Comparison of ENCODE assay signal across 22 cellular contexts in the genomic region with DNA sequence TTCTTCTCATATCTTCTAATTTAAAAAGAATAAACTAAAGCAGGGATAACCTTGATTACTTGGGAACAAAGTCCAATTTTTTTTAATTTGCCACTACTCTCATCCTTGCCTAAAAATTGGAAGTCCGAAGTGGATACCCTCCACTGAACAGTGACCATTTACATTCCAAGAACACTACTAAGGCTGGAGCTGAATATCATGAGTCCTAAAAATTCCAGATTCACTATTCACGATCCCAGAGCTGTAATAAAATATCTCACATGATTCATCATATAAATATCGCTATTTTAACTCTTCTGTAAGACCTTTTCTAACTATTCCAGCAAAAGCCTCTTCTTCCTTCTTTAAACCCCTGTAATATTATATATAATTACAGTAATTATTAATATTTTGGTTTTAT. TPM values are rescaled to one million over a fixed set of nuclear protein-coding genes. Genes with fewer than 3 reads are reported as not detected.
DNase-seq lines count a peak whose midpoint lies in the region; TF ChIP-seq lines count a peak whose summit lies in the region.
"Had no signal": no experiment of that assay in that cellular context is flagged by ENCODE, and none has a peak within 500 bp of the region (broad histone marks: within the 10 kb centered on the region; RNA-seq: fewer than 3 reads in every experiment).

No MANE protein-coding gene starts in this region.

- no peak overlapping the region for H3K27ac Mint-ChIP-seq in mesothelial cell of epicardium
- H3K27ac Mint-ChIP-seq: activated CD8-positive, alpha-beta T cell treated with anti-CD3 and anti-CD28 coated beads, Interleukin-2, amount 10 ng/mL, durations not matched to agents 7 days and 5 days; activated T-helper 2 cell treated with anti-CD3 and anti-CD28 coated beads, Interferon-gamma antibody, Interleukin-2, Interleukin-4, amounts not matched to agents 10 μg/mL and 5 μg/mL and 100 μg/mL, durations not matched to agents 14 hours and 24 hours and 36 hours; CD4-positive, alpha-beta T cell; dendritic cell treated with granulocyte-macrophage colony-stimulating factor and Interleukin-4, amounts not matched to agents 40 ng/mL and 50 ng/mL, for 4 days; GM23338 had no signal

- 23% methylated on average over 3 of the region's 3 CpGs for WGBS in SK-N-SH (ENCODE audit: low lambda C conversion rate)

- H3K4me3 ChIP-seq in SK-N-SH (ENCODE audit: low read depth in 2 of 2, low read length in 1 of 2) (no peak overlapping the region), fibroblast of lung (replicated peaks in 1 of 4; ENCODE audit: control extremely low read depth in 1 of 4, insufficient read depth in 1 of 4, low read depth in 3 of 4, low read length in 4 of 4) (no peak overlapping the region), skeletal muscle cell (ENCODE audit: low read depth, low read length) (no peak overlapping the region)
- H3K4me3 ChIP-seq: GM23338, prostate gland had no signal

- H3K27me3 Mint-ChIP-seq in mesothelial cell of epicardium (ENCODE audit: low read depth): no peaks in the 10 kb centered on the region
- H3K27me3 Mint-ChIP-seq: CD4-positive, alpha-beta T cell had no signal

- no peak for TF ChIP-seq RAD21 in SK-N-SH (IDR thresholded peaks at IDR 0.05; ENCODE audit: low read length)

- no peaks in the 10 kb centered on the region for H3K4me1 ChIP-seq in SK-N-SH (ENCODE audit: control insufficient read depth in 1 of 2, insufficient read depth in 2 of 2, low read depth in 1 of 2, low read length in 1 of 2)
- no peaks in the 10 kb centered on the region for H3K4me1 ChIP-seq in fibroblast of lung (ENCODE audit: control insufficient read depth, extremely low read depth, insufficient read depth, low read length)
- H3K4me1 ChIP-seq: prostate gland had no signal

- H3K36me3 Mint-ChIP-seq in mesothelial cell of epicardium: no peaks in the 10 kb centered on the region

- H3K4me3 Mint-ChIP-seq in mesothelial cell of epicardium: no peak overlapping the region
- H3K4me3 Mint-ChIP-seq: activated CD8-positive, alpha-beta T cell treated with anti-CD3 and anti-CD28 coated beads, Interleukin-2, amount 10 ng/mL, durations not matched to agents 7 days and 5 days; CD4-positive, alpha-beta T cell; dendritic cell treated with granulocyte-macrophage colony-stimulating factor and Interleukin-4, amounts not matched to agents 40 ng/mL and 50 ng/mL, for 4 days; GM23338; naive B cell had no signal

- no peak for TF ChIP-seq CTCF in SK-N-SH (IDR thresholded peaks at IDR 0.05)
- no peak for TF ChIP-seq CTCF in fibroblast of lung (conservative IDR thresholded peaks at IDR 0.05 in 1 of 2, IDR thresholded peaks at IDR 0.05 in 1 of 2; ENCODE audit: low read depth in 1 of 2, low read length in 2 of 2)
- no peak for TF ChIP-seq CTCF in mesothelial cell of epicardium (IDR thresholded peaks at IDR 0.05; ENCODE audit: unreplicated experiment)

- peak; percentile 87 for DNase-seq in ELR (ENCODE audit: low read depth)
- no peak for DNase-seq in SK-N-SH
- DNase-seq in fibroblast of lung (ENCODE audit: low read depth in 2 of 2): peak; percentile 61 to 74
- peak; percentile 23 for DNase-seq in skeletal muscle cell (ENCODE audit: low read depth)
- DNase-seq in HK-2 (ENCODE audit: unreplicated experiment): no peak
- DNase-seq in mesothelial cell of epicardium (ENCODE audit: low spot score in 2 of 2, unreplicated experiment in 2 of 2): no peak
- DNase-seq in HT-29 (ENCODE audit: low spot score): no peak
- DNase-seq in NOMO-1 treated with DMSO at 0.1 percent for 48 hours (lab: John Stamatoyannopoulos, UW; ENCODE audit: unreplicated experiment): no peak
- DNase-seq: activated CD8-positive, alpha-beta T cell treated with anti-CD3 and anti-CD28 coated beads, Interleukin-2, amount 10 ng/mL, durations not matched to agents 7 days and 5 days; amygdala; CD4-positive, alpha-beta T cell; DMS79 treated with DMSO at 0.1 percent for 48 hours; erythroblast; hypothalamus; MM.1S; naive B cell; NCI-H2029; substantia nigra had no signal

- H3K9me2 ChIP-seq in SK-N-SH: no peaks in the 10 kb centered on the region

- H3K79me2 ChIP-seq in SK-N-SH (ENCODE audit: insufficient read depth): no peaks in the 10 kb centered on the region
- no peaks in the 10 kb centered on the region for H3K79me2 ChIP-seq in fibroblast of lung (ENCODE audit: control insufficient read depth, insufficient read depth, low read length)

- H3K4me1 Mint-ChIP-seq in mesothelial cell of epicardium: no peaks in the 10 kb centered on the region
- H3K4me1 Mint-ChIP-seq: GM23338, naive B cell had no signal

- peak overlapping the region; percentile 25 for H3K4me2 ChIP-seq in SK-N-SH
- peak overlapping the region; percentile 60 for H3K4me2 ChIP-seq in fibroblast of lung (ENCODE audit: extremely low read depth, insufficient read depth, low read length)
- H3K4me2 ChIP-seq: GM23338 had no signal

- H3K36me3 ChIP-seq in SK-N-SH (replicated peaks in 1 of 2; ENCODE audit: control insufficient read depth in 1 of 2, insufficient read depth in 2 of 2, low read length in 1 of 2) (no peaks in the 10 kb centered on the region), fibroblast of lung (ENCODE audit: control insufficient read depth, insufficient read depth, low read length) (no peaks in the 10 kb centered on the region)
- H3K36me3 ChIP-seq: prostate gland had no signal

- no peaks in the 10 kb centered on the region for H4K20me1 ChIP-seq in SK-N-SH (ENCODE audit: insufficient read depth)
- no peaks in the 10 kb centered on the region for H4K20me1 ChIP-seq in fibroblast of lung (ENCODE audit: control insufficient read depth, extremely low read depth, insufficient read depth, low read length)

- POLR2A ChIA-PET in SK-N-SH (lab: Yijun Ruan, JAX): no interaction called here

- H3K9me3 ChIP-seq in SK-N-SH (no peaks in the 10 kb centered on the region), fibroblast of lung (ENCODE audit: control insufficient read depth, insufficient read depth, low read depth, low read length) (no peaks in the 10 kb centered on the region)
- H3K9me3 ChIP-seq: prostate gland had no signal

- H3K9ac ChIP-seq in SK-N-SH (no peak overlapping the region), fibroblast of lung (ENCODE audit: insufficient read depth, low read length) (no peak overlapping the region)

- H2AFZ ChIP-seq in SK-N-SH (ENCODE audit: low read depth): peak overlapping the region; percentile 72; the same call in 1 of the 2 replicates
- no peak overlapping the region for H2AFZ ChIP-seq in fibroblast of lung (ENCODE audit: low read length)
- H2AFZ ChIP-seq: GM23338 had no signal

- 0 out of 4 replicates have a peak, but pooled peaks of 1 of the 2 experiments have one; percentile 16 for TF ChIP-seq EP300 in SK-N-SH (IDR thresholded peaks at IDR 0.05; ENCODE audit: borderline replicate concordance in 1 of 2, low read depth in 1 of 2, low read length in 1 of 2)

- no peaks in the 10 kb centered on the region for H3K27me3 ChIP-seq in SK-N-SH (ENCODE audit: insufficient read depth)
- no peaks in the 10 kb centered on the region for H3K27me3 ChIP-seq in fibroblast of lung (ENCODE audit: control insufficient read depth, insufficient read depth, low read length)

- CTCF ChIA-PET in SK-N-SH (lab: Yijun Ruan, JAX): no interaction called here

- peaks cover 10% of the 10 kb centered on the region for H3F3A ChIP-seq in SK-N-SH (replicated peaks; ENCODE audit: insufficient read depth)

- H3K27ac ChIP-seq in SK-N-SH (ENCODE audit: low read depth in 2 of 2, low read length in 1 of 2) (peak overlapping the region in 1 of 2 experiments; percentile 59; a peak in 2 of 4 replicates), fibroblast of lung (ENCODE audit: insufficient read depth, low read length) (peak overlapping the region; percentile 1)
- H3K27ac ChIP-seq: prostate gland had no signal

- peaks cover 8% of the 10 kb centered on the region for H3K9me3 Mint-ChIP-seq in mesothelial cell of epicardium
- H3K9me3 Mint-ChIP-seq: activated T-helper 2 cell treated with anti-CD3 and anti-CD28 coated beads, Interferon-gamma antibody, Interleukin-2, Interleukin-4, amounts not matched to agents 10 μg/mL and 5 μg/mL and 100 μg/mL, durations not matched to agents 14 hours and 24 hours and 36 hours had no signal

TF ChIP-seq in SK-N-SH, 30 proteins besides CTCF, POLR2A, EP300 and RAD21 (continues in another document):
- TF ChIP-seq EZH2phosphoT487 (IDR thresholded peaks at IDR 0.05; ENCODE audit: borderline replicate concordance, low read depth) (no peak), POLR2AphosphoS5 (IDR thresholded peaks at IDR 0.05; ENCODE audit: low read depth, low read length) (no peak), GATA2 (CRISPR knock-in tag; IDR thresholded peaks at IDR 0.05) (no peak), RXRA (IDR thresholded peaks at IDR 0.05; ENCODE audit: borderline replicate concordance, low read depth) (no peak), NFIC (IDR thresholded peaks at IDR 0.05; ENCODE audit: borderline replicate concordance) (no peak), TEAD4 (IDR thresholded peaks at IDR 0.05; ENCODE audit: borderline replicate concordance, insufficient read depth) (no peak), YY1 (IDR thresholded peaks at IDR 0.05; ENCODE audit: low read depth) (no peak)

RNA-seq across cellular contexts. Expression of gene ATPSCKMT, which starts 57.4 kb away (rescaled TPM):
- polyA plus RNA-seq in SK-N-SH (2012; rRNA removed): 16.6 and 31.9 TPM in 2 replicates
- polyA plus RNA-seq in SK-N-SH (2012; cell fraction: cytosol; rRNA removed): 27.1 and 31.5 TPM in 2 replicates
- polyA plus RNA-seq in SK-N-SH (2012; cell fraction: nucleus; rRNA removed): 13.9 and 14.7 TPM in 2 replicates
- 18.0 and 31.4 TPM in 2 replicates for total RNA-seq in fibroblast of lung
- polyA plus RNA-seq in fibroblast of lung: 18.7 and 23.7 TPM in 2 replicates
- 15.6 and 17.6 TPM in 2 replicates for polyA plus RNA-seq in fibroblast of lung (2012)
- 1.3 and 1.4 TPM in 2 replicates for polyA minus RNA-seq in fibroblast of lung (ENCODE audit: low replicate concordance)
- total RNA-seq in mesothelial cell of epicardium: 23.3 to 26.8 TPM (median 24.0 TPM) in 3 replicates
- 20.4 and 24.0 TPM in 2 replicates for total RNA-seq in HT-29 (2014; rRNA removed; shearing (Covaris generic))

RNA-seq across cellular contexts. Expression of gene CCT5, which starts 57.8 kb away (rescaled TPM):
- polyA plus RNA-seq in SK-N-SH (2012; rRNA removed): 378 and 472 TPM in 2 replicates
- polyA plus RNA-seq in SK-N-SH (2012; cell fraction: cytosol; rRNA removed): 485 and 492 TPM in 2 replicates
- polyA plus RNA-seq in SK-N-SH (2012; cell fraction: nucleus; rRNA removed): 288 and 386 TPM in 2 replicates
- 360 and 406 TPM in 2 replicates for total RNA-seq in fibroblast of lung
- polyA plus RNA-seq in fibroblast of lung: 341 and 519 TPM in 2 replicates
- polyA plus RNA-seq in fibroblast of lung (2012): 264 and 410 TPM in 2 replicates
- 128 and 198 TPM in 2 replicates for polyA minus RNA-seq in fibroblast of lung (ENCODE audit: low replicate concordance)
- total RNA-seq in mesothelial cell of epicardium: 141 to 145 TPM (median 142 TPM) in 3 replicates
- 594 and 703 TPM in 2 replicates for total RNA-seq in HT-29 (2014; rRNA removed; shearing (Covaris generic))

Comparison
In these comparisons a context has a peak if more than half of its experiments do, and no peak if none do; other contexts are left out.
1. DNase-seq: peak in ELR (single experiment), fibroblast of lung (2 of 2) and skeletal muscle cell (single experiment); none in SK-N-SH (single experiment), HK-2 (single experiment), mesothelial cell of epicardium (0 of 2), HT-29 (single experiment) and NOMO-1 treated with DMSO at 0.1 percent for 48 hours (single experiment).